In the genomic region with DNA sequence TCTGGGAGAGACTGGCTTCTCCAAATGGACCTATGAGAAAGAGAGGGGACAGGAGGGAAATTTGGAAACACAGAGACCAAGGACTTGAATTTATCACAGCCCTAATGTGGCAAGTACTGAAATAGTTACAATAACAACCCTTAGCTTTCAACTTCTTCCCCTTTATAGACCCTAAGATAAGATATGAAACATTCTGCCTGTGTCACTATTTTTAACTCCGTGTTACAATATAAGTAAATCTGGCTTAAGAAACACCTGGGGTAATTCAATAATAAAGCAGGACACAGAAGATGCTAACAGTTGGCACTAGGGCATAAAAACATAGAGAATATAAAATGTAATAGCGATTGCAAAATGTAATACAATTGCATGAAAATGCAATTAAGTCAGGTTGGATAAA, we compare ENCODE assay signal across 1 cellular context.
TF ChIP-seq lines count a peak whose summit lies in the region.

No MANE protein-coding gene starts in this region.

TF ChIP-seq in GM23338, 12 proteins besides CTCF, POLR2A, EP300 and RAD21 (continued from another document):
- TF ChIP-seq, protein P1, sequence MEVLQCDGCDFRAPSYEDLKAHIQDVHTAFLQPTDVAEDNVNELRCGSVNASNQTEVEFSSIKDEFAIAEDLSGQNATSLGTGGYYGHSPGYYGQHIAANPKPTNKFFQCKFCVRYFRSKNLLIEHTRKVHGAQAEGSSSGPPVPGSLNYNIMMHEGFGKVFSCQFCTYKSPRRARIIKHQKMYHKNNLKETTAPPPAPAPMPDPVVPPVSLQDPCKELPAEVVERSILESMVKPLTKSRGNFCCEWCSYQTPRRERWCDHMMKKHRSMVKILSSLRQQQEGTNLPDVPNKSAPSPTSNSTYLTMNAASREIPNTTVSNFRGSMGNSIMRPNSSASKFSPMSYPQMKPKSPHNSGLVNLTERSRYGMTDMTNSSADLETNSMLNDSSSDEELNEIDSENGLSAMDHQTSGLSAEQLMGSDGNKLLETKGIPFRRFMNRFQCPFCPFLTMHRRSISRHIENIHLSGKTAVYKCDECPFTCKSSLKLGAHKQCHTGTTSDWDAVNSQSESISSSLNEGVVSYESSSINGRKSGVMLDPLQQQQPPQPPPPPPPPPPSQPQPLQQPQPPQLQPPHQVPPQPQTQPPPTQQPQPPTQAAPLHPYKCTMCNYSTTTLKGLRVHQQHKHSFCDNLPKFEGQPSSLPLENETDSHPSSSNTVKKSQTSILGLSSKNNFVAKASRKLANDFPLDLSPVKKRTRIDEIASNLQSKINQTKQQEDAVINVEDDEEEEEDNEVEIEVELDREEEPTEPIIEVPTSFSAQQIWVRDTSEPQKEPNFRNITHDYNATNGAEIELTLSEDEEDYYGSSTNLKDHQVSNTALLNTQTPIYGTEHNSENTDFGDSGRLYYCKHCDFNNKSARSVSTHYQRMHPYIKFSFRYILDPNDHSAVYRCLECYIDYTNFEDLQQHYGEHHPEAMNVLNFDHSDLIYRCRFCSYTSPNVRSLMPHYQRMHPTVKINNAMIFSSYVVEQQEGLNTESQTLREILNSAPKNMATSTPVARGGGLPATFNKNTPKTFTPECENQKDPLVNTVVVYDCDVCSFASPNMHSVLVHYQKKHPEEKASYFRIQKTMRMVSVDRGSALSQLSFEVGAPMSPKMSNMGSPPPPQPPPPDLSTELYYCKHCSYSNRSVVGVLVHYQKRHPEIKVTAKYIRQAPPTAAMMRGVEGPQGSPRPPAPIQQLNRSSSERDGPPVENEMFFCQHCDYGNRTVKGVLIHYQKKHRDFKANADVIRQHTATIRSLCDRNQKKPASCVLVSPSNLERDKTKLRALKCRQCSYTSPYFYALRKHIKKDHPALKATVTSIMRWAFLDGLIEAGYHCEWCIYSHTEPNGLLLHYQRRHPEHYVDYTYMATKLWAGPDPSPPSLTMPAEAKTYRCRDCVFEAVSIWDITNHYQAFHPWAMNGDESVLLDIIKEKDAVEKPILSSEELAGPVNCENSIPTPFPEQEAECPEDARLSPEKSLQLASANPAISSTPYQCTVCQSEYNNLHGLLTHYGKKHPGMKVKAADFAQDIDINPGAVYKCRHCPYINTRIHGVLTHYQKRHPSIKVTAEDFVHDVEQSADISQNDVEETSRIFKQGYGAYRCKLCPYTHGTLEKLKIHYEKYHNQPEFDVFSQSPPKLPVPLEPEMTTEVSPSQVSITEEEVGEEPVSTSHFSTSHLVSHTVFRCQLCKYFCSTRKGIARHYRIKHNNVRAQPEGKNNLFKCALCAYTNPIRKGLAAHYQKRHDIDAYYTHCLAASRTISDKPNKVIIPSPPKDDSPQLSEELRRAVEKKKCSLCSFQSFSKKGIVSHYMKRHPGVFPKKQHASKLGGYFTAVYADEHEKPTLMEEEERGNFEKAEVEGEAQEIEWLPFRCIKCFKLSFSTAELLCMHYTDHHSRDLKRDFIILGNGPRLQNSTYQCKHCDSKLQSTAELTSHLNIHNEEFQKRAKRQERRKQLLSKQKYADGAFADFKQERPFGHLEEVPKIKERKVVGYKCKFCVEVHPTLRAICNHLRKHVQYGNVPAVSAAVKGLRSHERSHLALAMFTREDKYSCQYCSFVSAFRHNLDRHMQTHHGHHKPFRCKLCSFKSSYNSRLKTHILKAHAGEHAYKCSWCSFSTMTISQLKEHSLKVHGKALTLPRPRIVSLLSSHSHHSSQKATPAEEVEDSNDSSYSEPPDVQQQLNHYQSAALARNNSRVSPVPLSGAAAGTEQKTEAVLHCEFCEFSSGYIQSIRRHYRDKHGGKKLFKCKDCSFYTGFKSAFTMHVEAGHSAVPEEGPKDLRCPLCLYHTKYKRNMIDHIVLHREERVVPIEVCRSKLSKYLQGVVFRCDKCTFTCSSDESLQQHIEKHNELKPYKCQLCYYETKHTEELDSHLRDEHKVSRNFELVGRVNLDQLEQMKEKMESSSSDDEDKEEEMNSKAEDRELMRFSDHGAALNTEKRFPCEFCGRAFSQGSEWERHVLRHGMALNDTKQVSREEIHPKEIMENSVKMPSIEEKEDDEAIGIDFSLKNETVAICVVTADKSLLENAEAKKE (CRISPR knock-in tag; IDR thresholded peaks at IDR 0.05): no peak
- TF ChIP-seq ZNF331 (CRISPR knock-in tag; IDR thresholded peaks at IDR 0.05; ENCODE audit: low read depth): no peak
- no peak for TF ChIP-seq ZNF114 (CRISPR knock-in tag; IDR thresholded peaks at IDR 0.05)
- no peak for TF ChIP-seq CREB1 (CRISPR knock-in tag; IDR thresholded peaks at IDR 0.05; ENCODE audit: low read depth)
- TF ChIP-seq STAT1 (IDR thresholded peaks at IDR 0.05; ENCODE audit: unreplicated experiment): no peak
